Comparison of ENCODE assay signal across 8 cellular contexts in the genomic region with DNA sequence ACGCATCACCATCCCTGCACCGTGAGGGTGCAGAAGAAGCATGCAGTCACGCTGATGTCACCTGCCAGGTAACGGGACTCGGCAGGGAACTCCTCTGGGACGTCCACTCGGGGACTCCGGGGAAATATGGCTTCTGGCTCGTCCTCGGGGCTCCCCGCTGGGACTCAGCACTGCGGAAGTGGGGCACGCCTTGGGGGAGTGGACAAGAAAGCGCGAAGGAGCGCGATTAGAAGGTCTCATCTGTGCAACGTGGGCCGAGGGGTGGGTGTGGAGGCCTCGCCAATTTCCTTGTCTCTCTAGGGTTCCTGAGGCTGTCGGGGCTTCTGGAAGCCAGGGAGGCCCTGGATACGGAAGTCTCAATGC. TPM values are rescaled to one million over a fixed set of nuclear protein-coding genes. Genes with fewer than 3 reads are reported as not detected.
DNase-seq lines count a peak whose midpoint lies in the region; ATAC-seq and TF ChIP-seq lines count a peak whose summit lies in the region.

No MANE protein-coding gene starts in this region.

- H3K27me3 ChIP-seq in smooth muscle cell (ENCODE audit: low read depth) = no peaks in the 10 kb centered on the region

- no peaks in the 10 kb centered on the region for H3F3A ChIP-seq in smooth muscle cell (ENCODE audit: low read depth)

- DNase-seq in AG08395 (ENCODE audit: low spot score) (peak; percentile 55), HT1080 (ENCODE audit: low read depth) (peak; percentile 52), T-helper 2 cell (peak; percentile 25 to 76 (median 44)), smooth muscle cell (lab: John Stamatoyannopoulos, UW; ENCODE audit: unreplicated experiment) (peak; percentile 26)

- WGBS in smooth muscle cell (ENCODE audit: low lambda C conversion rate) = 1% methylated on average over 22 of the region's 22 CpGs

- H3K4me2 ChIP-seq in smooth muscle cell = peak overlapping the region; percentile 97

- no peaks in the 10 kb centered on the region for H3K36me3 ChIP-seq in smooth muscle cell (ENCODE audit: low read depth)

- H3K9me3 ChIP-seq in smooth muscle cell (replicated peaks; ENCODE audit: low read depth) = no peaks in the 10 kb centered on the region

- H3K27ac ChIP-seq in angular gyrus (ENCODE audit: low read depth, low read length) = peak overlapping the region; percentile 99
- peak overlapping the region; percentile 90 for H3K27ac ChIP-seq in smooth muscle cell (ENCODE audit: low read depth)

- peaks cover 71% of the 10 kb centered on the region for H4K20me1 ChIP-seq in smooth muscle cell (ENCODE audit: low read depth)

- TF ChIP-seq CTCF in smooth muscle cell (IDR thresholded peaks at IDR 0.05; ENCODE audit: borderline replicate concordance, insufficient read depth, poor library complexity, severe bottlenecking) = no peak

- H3K4me1 ChIP-seq in smooth muscle cell (ENCODE audit: low read depth) = peaks cover 32% of the 10 kb centered on the region

- H3K9ac ChIP-seq in smooth muscle cell (ENCODE audit: low read depth) = peak overlapping the region; percentile 96

- H2AFZ ChIP-seq in smooth muscle cell (ENCODE audit: low read depth) = peak overlapping the region; percentile 96

- peaks cover 90% of the 10 kb centered on the region for H3K79me2 ChIP-seq in smooth muscle cell (ENCODE audit: low read depth)

- ATAC-seq in HG03045 (IDR thresholded peaks at IDR 0.05; ENCODE audit: unreplicated experiment) (no peak), GM18909 (IDR thresholded peaks at IDR 0.05; ENCODE audit: poor library complexity, unreplicated experiment) (no peak)

- H3K4me3 ChIP-seq in iPS-11a (ENCODE audit: low read depth, low read length) = peak overlapping the region; percentile 83
- peak overlapping the region; percentile 85 for H3K4me3 ChIP-seq in smooth muscle cell

RNA-seq across cellular contexts. Expression of a gene that starts 0.9 kb away (rescaled TPM):
- total RNA-seq in HT1080 (2014; rRNA removed; shearing (Covaris generic)) = 17.8 and 25.4 TPM in 2 replicates
- polyA plus RNA-seq in HT1080 (2015; cell fraction: cytosol; rRNA removed) = 14.7 and 17.0 TPM in 2 replicates
- polyA plus RNA-seq in HT1080 (2015; cell fraction: nucleus; rRNA removed) = 23.5 and 26.0 TPM in 2 replicates
- 28.0 and 36.5 TPM in 2 replicates for total RNA-seq in smooth muscle cell
- polyA plus RNA-seq in smooth muscle cell = 24.0 and 25.5 TPM in 2 replicates

RNA-seq across cellular contexts. Expression of a gene that starts 1.4 kb away (rescaled TPM):
- 120 and 128 TPM in 2 replicates for total RNA-seq in HT1080 (2014; rRNA removed; shearing (Covaris generic))
- polyA plus RNA-seq in HT1080 (2015; cell fraction: cytosol; rRNA removed) = 163 and 175 TPM in 2 replicates
- 124 and 133 TPM in 2 replicates for polyA plus RNA-seq in HT1080 (2015; cell fraction: nucleus; rRNA removed)
- total RNA-seq in smooth muscle cell = 77.9 and 83.7 TPM in 2 replicates
- 56.1 and 70.4 TPM in 2 replicates for polyA plus RNA-seq in smooth muscle cell
